Comparison of ENCODE assay signal across 1 cellular context in the genomic region with DNA sequence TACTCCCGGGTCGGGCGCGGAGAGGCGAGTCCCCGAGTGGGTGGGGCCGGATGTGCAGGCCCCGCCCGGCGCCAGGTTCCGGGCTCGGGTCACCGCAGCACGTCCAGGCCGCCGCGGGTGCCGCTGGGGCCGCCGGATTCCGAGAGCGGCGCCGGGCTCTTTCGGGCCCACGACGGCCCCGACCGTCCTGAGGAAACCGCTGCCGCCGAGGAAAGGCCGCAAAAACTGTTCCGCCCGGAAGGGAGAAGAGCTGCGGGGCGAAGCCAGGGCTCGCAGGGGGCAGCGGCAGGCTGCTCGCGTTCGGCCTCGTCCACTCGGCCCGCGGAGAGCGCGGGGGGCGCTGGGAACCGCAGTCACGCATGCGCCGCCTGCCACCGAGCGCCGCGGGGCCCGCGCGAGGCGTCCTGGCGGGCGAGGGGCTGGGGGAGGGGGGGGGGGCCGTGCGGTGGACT.
TF ChIP-seq lines count a peak whose summit lies in the region.

A gene (minus strand): TSS at position 342 of the 452 bp plus-strand sequence. CDS start 718 bp downstream, outside the sequence.

TF ChIP-seq in WTC11, 78 proteins besides CTCF, POLR2A, EP300 and RAD21 (continued from another document):
- TF ChIP-seq, protein P1, sequence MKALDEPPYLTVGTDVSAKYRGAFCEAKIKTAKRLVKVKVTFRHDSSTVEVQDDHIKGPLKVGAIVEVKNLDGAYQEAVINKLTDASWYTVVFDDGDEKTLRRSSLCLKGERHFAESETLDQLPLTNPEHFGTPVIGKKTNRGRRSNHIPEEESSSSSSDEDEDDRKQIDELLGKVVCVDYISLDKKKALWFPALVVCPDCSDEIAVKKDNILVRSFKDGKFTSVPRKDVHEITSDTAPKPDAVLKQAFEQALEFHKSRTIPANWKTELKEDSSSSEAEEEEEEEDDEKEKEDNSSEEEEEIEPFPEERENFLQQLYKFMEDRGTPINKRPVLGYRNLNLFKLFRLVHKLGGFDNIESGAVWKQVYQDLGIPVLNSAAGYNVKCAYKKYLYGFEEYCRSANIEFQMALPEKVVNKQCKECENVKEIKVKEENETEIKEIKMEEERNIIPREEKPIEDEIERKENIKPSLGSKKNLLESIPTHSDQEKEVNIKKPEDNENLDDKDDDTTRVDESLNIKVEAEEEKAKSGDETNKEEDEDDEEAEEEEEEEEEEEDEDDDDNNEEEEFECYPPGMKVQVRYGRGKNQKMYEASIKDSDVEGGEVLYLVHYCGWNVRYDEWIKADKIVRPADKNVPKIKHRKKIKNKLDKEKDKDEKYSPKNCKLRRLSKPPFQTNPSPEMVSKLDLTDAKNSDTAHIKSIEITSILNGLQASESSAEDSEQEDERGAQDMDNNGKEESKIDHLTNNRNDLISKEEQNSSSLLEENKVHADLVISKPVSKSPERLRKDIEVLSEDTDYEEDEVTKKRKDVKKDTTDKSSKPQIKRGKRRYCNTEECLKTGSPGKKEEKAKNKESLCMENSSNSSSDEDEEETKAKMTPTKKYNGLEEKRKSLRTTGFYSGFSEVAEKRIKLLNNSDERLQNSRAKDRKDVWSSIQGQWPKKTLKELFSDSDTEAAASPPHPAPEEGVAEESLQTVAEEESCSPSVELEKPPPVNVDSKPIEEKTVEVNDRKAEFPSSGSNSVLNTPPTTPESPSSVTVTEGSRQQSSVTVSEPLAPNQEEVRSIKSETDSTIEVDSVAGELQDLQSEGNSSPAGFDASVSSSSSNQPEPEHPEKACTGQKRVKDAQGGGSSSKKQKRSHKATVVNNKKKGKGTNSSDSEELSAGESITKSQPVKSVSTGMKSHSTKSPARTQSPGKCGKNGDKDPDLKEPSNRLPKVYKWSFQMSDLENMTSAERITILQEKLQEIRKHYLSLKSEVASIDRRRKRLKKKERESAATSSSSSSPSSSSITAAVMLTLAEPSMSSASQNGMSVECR (CRISPR knock-in tag; IDR thresholded peaks at IDR 0.05; ENCODE audit: borderline replicate concordance), result 0 out of 2 replicates have a peak, but pooled peaks have one; percentile 27
- TF ChIP-seq ATF1 (CRISPR knock-in tag; IDR thresholded peaks at IDR 0.05) (no peak), ZNF317 (CRISPR knock-in tag; IDR thresholded peaks at IDR 0.05; ENCODE audit: borderline replicate concordance, low read depth) (no peak; the same call in 1 of the 2 replicates), ZNF423 (CRISPR knock-in tag; IDR thresholded peaks at IDR 0.05) (no peak)
TF ChIP-seq in WTC11: peak in this region for 12.
